ENCODE assay signal across 30 cellular contexts in the genomic region with DNA sequence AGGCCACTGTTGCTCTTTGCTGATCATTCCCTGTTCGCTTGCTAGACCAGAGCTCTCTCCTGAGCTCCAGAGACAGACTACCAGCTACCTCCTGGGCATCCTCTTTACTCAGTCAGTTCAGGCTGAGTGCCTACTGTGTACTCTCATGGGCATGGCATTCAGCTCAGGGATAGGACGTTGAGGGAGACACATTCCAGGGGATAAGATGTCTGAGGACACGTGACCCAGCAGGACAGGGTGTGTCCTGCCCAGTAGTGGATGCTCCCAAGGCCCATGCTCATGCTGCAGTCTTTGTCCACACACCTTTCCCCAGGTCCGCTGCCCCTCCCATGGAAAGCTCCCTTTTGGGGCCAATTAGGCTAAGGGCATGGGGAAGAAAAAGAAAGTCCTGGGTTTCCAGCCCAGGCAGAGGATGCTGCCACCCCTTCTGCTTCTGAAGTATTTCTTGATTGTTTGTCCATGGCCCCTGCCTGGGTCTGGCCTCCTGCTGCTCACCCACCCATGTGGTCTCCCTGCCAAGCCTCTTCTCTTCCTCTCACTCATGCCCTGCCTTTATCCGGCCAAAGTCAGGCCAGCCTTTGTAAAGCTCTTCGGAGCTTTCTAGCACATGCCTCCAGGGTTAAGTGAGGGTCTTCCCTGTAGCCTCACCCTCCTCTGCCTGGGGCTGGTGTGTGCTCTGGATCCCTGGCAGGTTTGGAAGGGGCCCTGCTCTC.
A peak's percentile ranks its signal among the peaks of the same experiment; 100 is the strongest.
DNase-seq lines count a peak whose midpoint lies in the region; ATAC-seq and TF ChIP-seq lines count a peak whose summit lies in the region.
"Had no signal": no experiment of that assay in that cellular context is flagged by ENCODE, and none has a peak within 500 bp of the region (broad histone marks: within the 10 kb centered on the region; RNA-seq: fewer than 3 reads in every experiment).

No MANE protein-coding gene starts in this region.

- H3K36me3 ChIP-seq in HEK293 (ENCODE audit: control insufficient read depth in 2 of 2, insufficient read depth in 1 of 2, low read length in 2 of 2) (no peaks in the 10 kb centered on the region), HAP-1 (replicated peaks) (no peaks in the 10 kb centered on the region), SK-N-SH (replicated peaks in 1 of 2; ENCODE audit: control insufficient read depth in 1 of 2, insufficient read depth in 2 of 2, low read length in 1 of 2) (no peaks in the 10 kb centered on the region)
- H3K36me3 ChIP-seq: brain microvascular endothelial cell had no signal

- no peaks in the 10 kb centered on the region for H3K9me2 ChIP-seq in SK-N-SH

- H3K9me3 ChIP-seq in HEK293 (ENCODE audit: control insufficient read depth, insufficient read depth, low read depth, low read length) (no peaks in the 10 kb centered on the region), HAP-1 (no peaks in the 10 kb centered on the region), SK-N-SH (no peaks in the 10 kb centered on the region)
- H3K9me3 ChIP-seq: mucosa of descending colon, testis had no signal

- H3K27ac ChIP-seq in HEK293 (ENCODE audit: extremely low read depth, low read depth, low read length), result no peak overlapping the region
- H3K27ac ChIP-seq in SK-N-SH (ENCODE audit: low read depth in 2 of 2, low read length in 1 of 2), result no peak overlapping the region
- H3K27ac ChIP-seq: brain microvascular endothelial cell, HL-60, testis had no signal

- H3F3A ChIP-seq in SK-N-SH (replicated peaks; ENCODE audit: insufficient read depth), result no peaks in the 10 kb centered on the region

- no peaks in the 10 kb centered on the region for H3K27me3 ChIP-seq in HAP-1 (ENCODE audit: low read depth)
- H3K27me3 ChIP-seq in SK-N-SH (ENCODE audit: insufficient read depth), result no peaks in the 10 kb centered on the region; the same call in 1 of the 2 replicates
- H3K27me3 ChIP-seq: brain microvascular endothelial cell, testis had no signal

- no peak for TF ChIP-seq RAD21 in SK-N-SH (IDR thresholded peaks at IDR 0.05; ENCODE audit: low read length)

- H4K20me1 ChIP-seq in SK-N-SH (ENCODE audit: insufficient read depth), result no peaks in the 10 kb centered on the region

- in situ Hi-C loops in HAP-1 (cut with MboI; ENCODE audit: low sequenced_read_pairs), result no loop called here

- H3K36me3 Mint-ChIP-seq in CD14-positive monocyte, result no peaks in the 10 kb centered on the region
- no peaks in the 10 kb centered on the region for H3K36me3 Mint-ChIP-seq in WTC11
- H3K36me3 Mint-ChIP-seq: activated naive CD4-positive, alpha-beta T cell treated with anti-CD3 and anti-CD28 coated beads, Interleukin-2, amount 50 U/mL, for 24 hours; natural killer cell treated with Interleukin-12 subunit alpha and Interleukin-12 subunit beta and Interleukin-15 and Interleukin-18, amount 100 ng/mL, for 72 hours had no signal

- no peak for TF ChIP-seq EP300 in SK-N-SH (IDR thresholded peaks at IDR 0.05; ENCODE audit: borderline replicate concordance in 1 of 2, low read depth in 1 of 2, low read length in 1 of 2)

- intact Hi-C loops in CD14-positive monocyte (cut with micrococcal nuclease) (no loop called here), sciatic nerve (cut with DNase I) (no loop called here)

- DNase-seq in CD14-positive monocyte (ENCODE audit: low spot score), result peak; percentile 41
- DNase-seq in WTC11 (ENCODE audit: low spot score), result peak; percentile 2
- peak; percentile 8 for DNase-seq in sciatic nerve (ENCODE audit: low spot score)
- DNase-seq in HAP-1 (ENCODE audit: low spot score in 2 of 2), result no peak
- no peak for DNase-seq in SK-N-SH
- DNase-seq in NCI-H526 treated with DMSO at 0.1 percent for 48 hours (lab: John Stamatoyannopoulos, UW), result no peak
- DNase-seq: ACHN; activated CD4-positive, alpha-beta memory T cell treated with anti-CD3 and anti-CD28 coated beads, Interleukin-2, amount 10 ng/mL, durations not matched to agents 7 days and 5 days; activated CD8-positive, alpha-beta memory T cell treated with anti-CD3 and anti-CD28 coated beads, Interleukin-2, amount 50 U/mL, for 48 hours; amygdala; brain microvascular endothelial cell; DMS153; H7; hippocampal formation; left cardiac atrium; mucosa of descending colon; NCI-H187 treated with DMSO at 0.1 percent for 48 hours; NCI-H524 treated with DMSO at 0.1 percent for 48 hours; NK-92 treated with Interleukin-12 subunit alpha and Interleukin-12 subunit beta, amount 100 ng/mL, for 24 hours; stimulated activated CD4-positive, alpha-beta T cell treated with anti-CD3 and anti-CD28 coated beads, Interleukin-2, amount 100 ng/mL, for 24 hours; stimulated activated naive CD8-positive, alpha-beta T cell treated with anti-CD3 and anti-CD28 coated beads, Interleukin-15, Interleukin-2, amounts not matched to agents 100 U/mL and 50 U/mL, for 24 hours; testis had no signal

- H3K4me3 ChIP-seq in HEK293 (ENCODE audit: low read depth, low read length) (no peak overlapping the region), HAP-1 (no peak overlapping the region), SK-N-SH (ENCODE audit: low read depth in 2 of 2, low read length in 1 of 2) (no peak overlapping the region)
- H3K4me3 ChIP-seq: mucosa of descending colon, smooth muscle cell, testis had no signal

- H3K27me3 Mint-ChIP-seq in CD14-positive monocyte (ENCODE audit: low read depth in 3 of 3) (peaks cover 13 to 20% (median 18%) of the 10 kb centered on the region in 3 donors), WTC11 (ENCODE audit: low read depth) (no peaks in the 10 kb centered on the region)

- no peak for TF ChIP-seq CTCF in CD14-positive monocyte (IDR thresholded peaks at IDR 0.05)
- no peak for TF ChIP-seq CTCF in HEK293 (tag by site-specific recombination; IDR thresholded peaks at IDR 0.05)
- no peak for TF ChIP-seq CTCF in WTC11 (IDR thresholded peaks at IDR 0.05)
- no peak for TF ChIP-seq CTCF in SK-N-SH (IDR thresholded peaks at IDR 0.05)

- H3K9ac ChIP-seq in SK-N-SH, result no peak overlapping the region

- 54% methylated on average over 6 of the region's 6 CpGs for WGBS in SK-N-SH (ENCODE audit: low lambda C conversion rate)

- H3K4me1 ChIP-seq in HEK293 (ENCODE audit: control insufficient read depth, insufficient read depth, low read length), result no peaks in the 10 kb centered on the region
- H3K4me1 ChIP-seq in HAP-1, result no peaks in the 10 kb centered on the region
- no peaks in the 10 kb centered on the region for H3K4me1 ChIP-seq in SK-N-SH (ENCODE audit: control insufficient read depth in 1 of 2, insufficient read depth in 2 of 2, low read depth in 1 of 2, low read length in 1 of 2)

- no peak for ATAC-seq in WTC11
- ATAC-seq in sciatic nerve, result no peak
- ATAC-seq: left cardiac atrium; mucosa of descending colon; Right ventricle myocardium inferior; SK-N-SH treated with all-trans-retinoic acid at 6 μM for 48 hours; stimulated activated naive CD8-positive, alpha-beta T cell treated with anti-CD3 and anti-CD28 coated beads, Interleukin-15, Interleukin-2, amounts not matched to agents 100 U/mL and 50 U/mL, for 24 hours had no signal

- CTCF ChIA-PET in HEK293 (lab: Yijun Ruan, JAX) (no interaction called here), WTC11 (lab: Charles Lee) (interaction anchor here (1.0 kb wide), 1 partner anchor 177 kb away, joined by 3 read pairs; no protein-coding TSS in a partner anchor), SK-N-SH (lab: Yijun Ruan, JAX) (interaction anchor here (0.6 kb wide), 1 partner anchor 27 kb away, joined by 3 read pairs; no protein-coding TSS in a partner anchor)

- POLR2A ChIA-PET in HEK293 (lab: Yijun Ruan, JAX) (no interaction called here), WTC11 (lab: Charles Lee) (no interaction called here), SK-N-SH (lab: Yijun Ruan, JAX) (no interaction called here)

- no peaks in the 10 kb centered on the region for H3K79me2 ChIP-seq in SK-N-SH (ENCODE audit: insufficient read depth)

- no peak overlapping the region for H2AFZ ChIP-seq in SK-N-SH (ENCODE audit: low read depth)

- H3K4me1 Mint-ChIP-seq in CD14-positive monocyte (no peaks in the 10 kb centered on the region), WTC11 (no peaks in the 10 kb centered on the region)
- H3K4me1 Mint-ChIP-seq: activated CD4-positive, alpha-beta memory T cell treated with anti-CD3 and anti-CD28 coated beads, Interleukin-2, amount 10 ng/mL, durations not matched to agents 7 days and 5 days; activated naive CD4-positive, alpha-beta T cell treated with anti-CD3 and anti-CD28 coated beads, Interleukin-2, amount 50 U/mL, for 24 hours had no signal

- H3K4me3 Mint-ChIP-seq in CD14-positive monocyte (no peak overlapping the region), WTC11 (no peak overlapping the region)
- H3K4me3 Mint-ChIP-seq: activated CD4-positive, alpha-beta memory T cell treated with anti-CD3 and anti-CD28 coated beads, Interleukin-2, amount 10 ng/mL, durations not matched to agents 7 days and 5 days; activated naive CD4-positive, alpha-beta T cell treated with anti-CD3 and anti-CD28 coated beads, Interleukin-2, amount 50 U/mL, for 24 hours; natural killer cell treated with Interleukin-12 subunit alpha and Interleukin-12 subunit beta and Interleukin-15 and Interleukin-18, amount 100 ng/mL, for 72 hours; T-helper 1 cell treated with Interleukin-12 subunit alpha and Interleukin-12 subunit beta and Interleukin-4 antibody, amounts not matched to agents 30 μg/mL and 1 μg/mL, for 36 hours had no signal

- H3K9me3 Mint-ChIP-seq in CD14-positive monocyte, result peaks cover 0 to 1% (median 0%) of the 10 kb centered on the region in 7 donors
- peaks cover 7% of the 10 kb centered on the region for H3K9me3 Mint-ChIP-seq in WTC11
- H3K9me3 Mint-ChIP-seq: activated CD4-positive, alpha-beta memory T cell treated with anti-CD3 and anti-CD28 coated beads, Interleukin-2, amount 10 ng/mL, durations not matched to agents 7 days and 5 days; activated naive CD4-positive, alpha-beta T cell treated with anti-CD3 and anti-CD28 coated beads, Interleukin-2, amount 50 U/mL, for 24 hours; natural killer cell treated with Interleukin-12 subunit alpha and Interleukin-12 subunit beta and Interleukin-15 and Interleukin-18, amount 100 ng/mL, for 72 hours; T-helper 1 cell treated with Interleukin-12 subunit alpha and Interleukin-12 subunit beta and Interleukin-4 antibody, amounts not matched to agents 30 μg/mL and 1 μg/mL, for 36 hours had no signal

- H3K4me2 ChIP-seq in SK-N-SH, result no peak overlapping the region
- H3K4me2 ChIP-seq: smooth muscle cell had no signal

- H3K27ac Mint-ChIP-seq in CD14-positive monocyte (peak overlapping the region in 1 of 7 donors; percentile 62), WTC11 (no peak overlapping the region)
- H3K27ac Mint-ChIP-seq: activated CD4-positive, alpha-beta memory T cell treated with anti-CD3 and anti-CD28 coated beads, Interleukin-2, amount 10 ng/mL, durations not matched to agents 7 days and 5 days; activated naive CD4-positive, alpha-beta T cell treated with anti-CD3 and anti-CD28 coated beads, Interleukin-2, amount 50 U/mL, for 24 hours; natural killer cell treated with Interleukin-12 subunit alpha and Interleukin-12 subunit beta and Interleukin-15 and Interleukin-18, amount 100 ng/mL, for 72 hours; T-helper 1 cell treated with Interleukin-12 subunit alpha and Interleukin-12 subunit beta and Interleukin-4 antibody, amounts not matched to agents 30 μg/mL and 1 μg/mL, for 36 hours had no signal

TF ChIP-seq in HEK293, 187 proteins besides CTCF, POLR2A, EP300 and RAD21 (continues in another document):
- no peak for TF ChIP-seq SP7 (tag by site-specific recombination; IDR thresholded peaks at IDR 0.05)

TF ChIP-seq in WTC11, 78 proteins besides CTCF, POLR2A, EP300 and RAD21:
- TF ChIP-seq ZNF263 (CRISPR knock-in tag; IDR thresholded peaks at IDR 0.05; ENCODE audit: low read depth), result no peak

TF ChIP-seq in SK-N-SH, 30 proteins besides CTCF, POLR2A, EP300 and RAD21 (continues in another document):
- no peak for TF ChIP-seq TCF12 (IDR thresholded peaks at IDR 0.05)

Comparison
In these comparisons a context has a peak if more than half of its experiments do, and no peak if none do; other contexts are left out.
1. DNase-seq: peak in CD14-positive monocyte (single experiment), WTC11 (single experiment) and sciatic nerve (single experiment); none in HAP-1 (0 of 2), SK-N-SH (single experiment) and NCI-H526 treated with DMSO at 0.1 percent for 48 hours (single experiment).